Comparison of ENCODE assay signal across 8 cellular contexts in the genomic region with DNA sequence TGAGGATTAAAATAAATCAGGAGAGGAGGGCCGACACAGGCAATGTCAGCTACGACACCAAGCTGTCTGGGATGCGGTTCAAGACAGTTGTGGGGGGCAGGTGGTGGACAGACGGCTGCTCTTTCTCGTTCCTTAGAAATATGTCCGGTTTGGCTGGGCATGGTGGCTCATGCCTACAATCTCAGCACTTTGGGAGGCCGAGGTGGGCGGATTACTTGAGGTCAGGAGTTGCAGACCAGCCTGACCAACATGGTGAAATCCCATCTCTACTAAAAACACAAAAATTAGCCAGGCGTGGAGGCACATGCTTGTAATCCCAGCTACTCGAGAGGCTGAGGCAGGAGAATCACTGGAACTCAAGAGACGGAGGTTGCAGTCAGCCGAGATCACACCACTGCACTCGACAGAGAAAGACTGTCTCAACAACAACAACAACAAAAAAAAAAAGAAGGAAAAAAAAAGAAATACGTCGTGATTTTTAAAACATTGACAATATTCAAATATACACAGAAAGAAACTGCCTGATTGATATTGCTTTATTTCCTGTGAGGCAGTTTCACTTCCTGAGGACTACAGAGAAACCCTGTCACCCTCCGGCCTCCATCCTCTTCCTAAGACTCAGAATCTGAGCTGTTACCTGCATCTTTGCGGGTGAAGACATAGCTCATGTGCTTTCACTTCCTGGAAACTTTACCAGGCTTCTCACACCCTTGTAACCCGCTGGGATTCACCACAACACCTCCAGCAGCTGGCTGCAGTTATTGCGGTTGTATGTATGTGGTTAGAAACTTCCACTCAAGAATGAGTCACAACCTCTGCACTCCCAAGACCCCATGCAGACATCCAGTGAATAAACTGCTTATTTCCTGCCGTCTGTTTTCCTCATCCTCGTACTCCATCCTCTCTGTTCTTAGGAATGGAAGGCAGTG.
DNase-seq lines count a peak whose midpoint lies in the region; ATAC-seq and TF ChIP-seq lines count a peak whose summit lies in the region.

No MANE protein-coding gene starts in this region.

- intact Hi-C loops in CD14-positive monocyte (cut with micrococcal nuclease), result no loop called here

- H3K4me2 ChIP-seq in osteoblast (ENCODE audit: insufficient read depth, low read length), result peak overlapping the region; percentile 84

- peak overlapping the region; percentile 37 for H3K27ac ChIP-seq in brain microvascular endothelial cell
- peak overlapping the region; percentile 36 for H3K27ac ChIP-seq in osteoblast (ENCODE audit: low read depth, low read length)

- H3K36me3 ChIP-seq in brain microvascular endothelial cell (replicated peaks) (peaks cover 2% of the 10 kb centered on the region), osteoblast (ENCODE audit: insufficient read depth, low read length) (no peaks in the 10 kb centered on the region)

- H4K20me1 ChIP-seq in osteoblast (ENCODE audit: insufficient read depth, low read length), result peaks cover 79% of the 10 kb centered on the region

- peaks cover 17% of the 10 kb centered on the region for H3K4me1 ChIP-seq in osteoblast (ENCODE audit: insufficient read depth, low read length)

- ATAC-seq in GM19452 (IDR thresholded peaks at IDR 0.05; ENCODE audit: unreplicated experiment) (peak; percentile 96), HG03520 (IDR thresholded peaks at IDR 0.05; ENCODE audit: unreplicated experiment) (peak; percentile 81)

- H3K4me3 ChIP-seq in brain microvascular endothelial cell (ENCODE audit: low read depth, low read length) (no peak overlapping the region), osteoblast (ENCODE audit: insufficient read depth, low read length) (peak overlapping the region; percentile 58)

- H3K27me3 ChIP-seq in brain microvascular endothelial cell (replicated peaks) (no peaks in the 10 kb centered on the region), osteoblast (ENCODE audit: insufficient read depth, low read length) (no peaks in the 10 kb centered on the region)

- H3K27me3 Mint-ChIP-seq in CD14-positive monocyte (ENCODE audit: low read depth in 3 of 3), result no peaks in the 10 kb centered on the region

- H3K4me3 Mint-ChIP-seq in CD14-positive monocyte, result peak overlapping the region; percentile 63 to 81

- no peak overlapping the region for H2AFZ ChIP-seq in osteoblast (ENCODE audit: low read length)

- H3K9me3 Mint-ChIP-seq in CD14-positive monocyte, result peaks cover 0 to 2% (median 0%) of the 10 kb centered on the region in 7 donors

- no peaks in the 10 kb centered on the region for H3K9me3 ChIP-seq in osteoblast (ENCODE audit: low read depth, low read length)

- TF ChIP-seq CTCF in CD14-positive monocyte (IDR thresholded peaks at IDR 0.05) (no peak), brain microvascular endothelial cell (IDR thresholded peaks at IDR 0.05; ENCODE audit: low read depth, low read length, missing control alignments) (no peak), osteoblast (IDR thresholded peaks at IDR 0.05; ENCODE audit: extremely low read depth, low read depth, low read length) (no peak)

- in situ Hi-C loops in brain microvascular endothelial cell (cut with HindIII; ENCODE audit: low pct_ligation_motif_present, low sequenced_read_pairs), result no loop called here

- no peaks in the 10 kb centered on the region for H3K79me2 ChIP-seq in osteoblast (ENCODE audit: insufficient read depth, low read length)

- peak overlapping the region; percentile 80 to 97 (median 92) for H3K27ac Mint-ChIP-seq in CD14-positive monocyte

- peak; percentile 71 for DNase-seq in CD14-positive monocyte (ENCODE audit: low spot score)
- DNase-seq in T-helper 2 cell, result peak in 4 of 5 experiments; percentile 11 to 94 (median 50)
- peak; percentile 95 for DNase-seq in brain microvascular endothelial cell
- DNase-seq in osteoblast (ENCODE audit: insufficient read length, low spot score, missing footprints), result no peak
- DNase-seq in DMS 273 (lab: John Stamatoyannopoulos, UW; ENCODE audit: unreplicated experiment), result no peak
- DNase-seq in activated CD4-positive, CD25-positive, alpha-beta regulatory T cell (lab: John Stamatoyannopoulos, UW), result no peak

- peaks cover 50% of the 10 kb centered on the region for H3K4me1 Mint-ChIP-seq in CD14-positive monocyte

- H3K36me3 Mint-ChIP-seq in CD14-positive monocyte, result peaks cover 10 to 35% of the 10 kb centered on the region in 2 donors

Comparison
In these comparisons a context has a peak if more than half of its experiments do, and no peak if none do; other contexts are left out.
1. DNase-seq: peak in CD14-positive monocyte (single experiment), T-helper 2 cell (4 of 5) and brain microvascular endothelial cell (single experiment); none in osteoblast (single experiment), DMS 273 (single experiment) and activated CD4-positive, CD25-positive, alpha-beta regulatory T cell (0 of 4).